In the genomic region with DNA sequence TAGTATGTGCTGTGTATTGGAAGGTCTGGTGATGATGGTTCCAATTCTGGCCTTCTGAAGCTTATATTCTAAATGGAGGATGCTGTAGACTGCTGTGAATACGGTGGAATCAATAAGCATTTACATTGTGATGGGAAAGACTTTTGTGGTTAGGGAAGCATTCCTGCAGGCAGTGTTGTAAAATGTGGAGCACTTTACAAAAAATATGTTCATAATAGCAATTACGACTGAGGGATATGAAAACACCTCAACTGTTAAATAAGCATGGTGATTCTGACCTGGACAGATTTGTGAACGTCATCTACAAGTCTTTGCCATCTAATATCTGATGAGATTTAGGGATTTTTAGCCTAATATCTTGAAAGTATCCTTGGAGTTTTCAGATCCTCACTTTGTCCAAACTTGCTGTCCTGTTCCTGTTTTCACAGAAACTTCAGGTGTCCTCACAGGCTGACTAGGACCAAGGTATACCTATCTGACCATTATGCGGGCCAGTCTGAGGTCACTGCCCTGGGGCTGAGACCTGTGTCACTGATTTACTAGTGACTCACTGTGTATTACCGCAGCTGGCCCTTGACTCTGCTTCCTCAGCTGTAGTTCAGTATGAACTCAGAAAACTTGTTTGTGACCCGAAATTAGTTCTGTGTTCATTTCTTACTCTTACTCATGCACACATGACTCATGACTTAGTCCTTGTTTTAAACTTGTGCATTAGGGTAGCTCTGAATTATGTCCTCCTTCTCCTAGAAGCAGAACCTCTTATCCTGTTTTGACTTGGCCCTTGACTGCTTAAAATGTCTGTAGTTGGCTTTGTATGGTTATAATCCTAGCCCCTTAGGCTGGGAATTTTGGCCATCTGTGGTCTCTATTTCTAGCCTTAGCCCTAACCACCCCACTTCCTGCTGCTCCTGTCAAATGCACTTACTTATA, we compare ENCODE assay signal across 8 cellular contexts.
DNase-seq lines count a peak whose midpoint lies in the region; ATAC-seq and TF ChIP-seq lines count a peak whose summit lies in the region.

No MANE protein-coding gene starts in this region.

- WGBS in spleen, 5 donors, result 67 to 83% (median 77%) methylated on average over 6 of the region's 6 CpGs

- peaks cover 0 to 7% (median 0%) of the 10 kb centered on the region in 6 donors for H3K36me3 ChIP-seq in spleen

- DNase-seq in DMS53 (lab: John Stamatoyannopoulos, UW) (peak; percentile 94), glomerular endothelial cell (ENCODE audit: extremely low read depth, low read depth, low spot score) (peak; percentile 83), spleen (no peak), cortex of kidney (lab: John Stamatoyannopoulos, UW) (no peak)
- DNase-seq in T-helper 2 cell treated with Interferon-gamma antibody and Interleukin-4, amounts not matched to agents 5 μg/mL and 100 μg/mL, for 36 hours (ENCODE audit: low spot score), result peak; percentile 37
- DNase-seq in stimulated activated naive CD8-positive, alpha-beta T cell treated with anti-CD3 and anti-CD28 coated beads, Interleukin-15, Interleukin-2, amounts not matched to agents 100 U/mL and 50 U/mL, for 24 hours, result peak; percentile 6

- H3K9me3 Mint-ChIP-seq in T-helper 2 cell treated with Interferon-gamma antibody and Interleukin-4, amounts not matched to agents 5 μg/mL and 100 μg/mL, for 36 hours, result peaks cover 5% of the 10 kb centered on the region

- peaks cover 3% of the 10 kb centered on the region for H3K36me3 Mint-ChIP-seq in T-helper 2 cell treated with Interferon-gamma antibody and Interleukin-4, amounts not matched to agents 5 μg/mL and 100 μg/mL, for 36 hours (ENCODE audit: low read depth)

- H3K9me3 ChIP-seq in spleen, result peaks cover 0 to 6% (median 0%) of the 10 kb centered on the region in 8 donors

- H3K27ac Mint-ChIP-seq in T-helper 2 cell treated with Interferon-gamma antibody and Interleukin-4, amounts not matched to agents 5 μg/mL and 100 μg/mL, for 36 hours, result no peak overlapping the region

- TF ChIP-seq POLR2A in spleen (IDR thresholded peaks at IDR 0.05), result no peak

- H3K27me3 Mint-ChIP-seq in T-helper 2 cell treated with Interferon-gamma antibody and Interleukin-4, amounts not matched to agents 5 μg/mL and 100 μg/mL, for 36 hours (ENCODE audit: low read depth), result no peaks in the 10 kb centered on the region

- intact Hi-C loops in spleen (cut with DNase I; ENCODE audit: low total_unique reads), result no loop called here

- peaks cover 10% of the 10 kb centered on the region for H3K4me1 Mint-ChIP-seq in T-helper 2 cell treated with Interferon-gamma antibody and Interleukin-4, amounts not matched to agents 5 μg/mL and 100 μg/mL, for 36 hours (ENCODE audit: low read depth)

- H3K4me1 ChIP-seq in spleen, result no peaks in the 10 kb centered on the region

- no peak overlapping the region for H3K4me3 Mint-ChIP-seq in T-helper 2 cell treated with Interferon-gamma antibody and Interleukin-4, amounts not matched to agents 5 μg/mL and 100 μg/mL, for 36 hours

- no peaks in the 10 kb centered on the region for H3K27me3 ChIP-seq in spleen (replicated peaks in 1 of 7)

- H3K27ac ChIP-seq in spleen, result no peak overlapping the region

- TF ChIP-seq CTCF in spleen (IDR thresholded peaks at IDR 0.05 in 8 of 11, conservative IDR thresholded peaks at IDR 0.05 in 3 of 11), result no peak

- ATAC-seq in GM19328 (IDR thresholded peaks at IDR 0.05; ENCODE audit: unreplicated experiment), result peak; percentile 93
- ATAC-seq in HG03175 (IDR thresholded peaks at IDR 0.05; ENCODE audit: unreplicated experiment), result peak; percentile 98
- ATAC-seq in stimulated activated naive CD8-positive, alpha-beta T cell treated with anti-CD3 and anti-CD28 coated beads, Interleukin-15, Interleukin-2, amounts not matched to agents 100 U/mL and 50 U/mL, for 24 hours, result peak; percentile 95

- no peak overlapping the region for H3K4me3 ChIP-seq in spleen

Comparison
In these comparisons a context has a peak if more than half of its experiments do, and no peak if none do; other contexts are left out.
1. DNase-seq: peak in DMS53 (single experiment), T-helper 2 cell treated with Interferon-gamma antibody and Interleukin-4, amounts not matched to agents 5 μg/mL and 100 μg/mL, for 36 hours (single experiment), glomerular endothelial cell (single experiment) and stimulated activated naive CD8-positive, alpha-beta T cell treated with anti-CD3 and anti-CD28 coated beads, Interleukin-15, Interleukin-2, amounts not matched to agents 100 U/mL and 50 U/mL, for 24 hours (single experiment); none in spleen (single experiment) and cortex of kidney (single experiment).
2. Peak in every context shown above with its lines, with median percentiles within 50 percentile points of each other: ATAC-seq.